8 cellular contexts compared by ENCODE assay signal in genomic region chrX:119427024-119427794, GRCh38. TPM values are rescaled to one million over a fixed set of nuclear protein-coding genes. Genes with fewer than 3 reads are reported as not detected.
DNase-seq lines count a peak whose midpoint lies in the region; ATAC-seq and TF ChIP-seq lines count a peak whose summit lies in the region.

No MANE protein-coding gene starts in this region.

- H3K4ac ChIP-seq in IMR-90 (ENCODE audit: low read depth, low read length) = no peak overlapping the region; the same call in 1 of the 2 replicates

- H4K5ac ChIP-seq in IMR-90 (ENCODE audit: low read depth, low read length) = no peak overlapping the region

- no peaks in the 10 kb centered on the region for H3K9me3 ChIP-seq in IMR-90 (ENCODE audit: control insufficient read depth, insufficient read depth, low read length)

- peaks cover 8% of the 10 kb centered on the region; the same call in 1 of the 2 replicates for H3K4me1 ChIP-seq in IMR-90 (ENCODE audit: control insufficient read depth, insufficient read depth, low read length)

- no peak overlapping the region for H2BK20ac ChIP-seq in IMR-90 (ENCODE audit: low read depth, low read length)

- WGBS in IMR-90 (ENCODE audit: extremely low coverage in 2 of 2, insufficient read length in 1 of 2), 2 experiments = 68% methylated on average over 4 of the region's 9 CpGs; no CpG with 5 or more reads in 1 of the 2 experiments

- TF ChIP-seq POLR2A in IMR-90 (IDR thresholded peaks at IDR 0.05; ENCODE audit: low read depth, low read length) = no peak

- peaks cover 3% of the 10 kb centered on the region; the same call in 1 of the 2 replicates for H3K36me3 ChIP-seq in IMR-90 (ENCODE audit: control insufficient read depth, insufficient read depth, low read length)

- no peak overlapping the region for H3K4me3 Mint-ChIP-seq in stimulated activated naive CD8-positive, alpha-beta T cell treated with anti-CD3 and anti-CD28 coated beads, Interleukin-15, Interleukin-2, amounts not matched to agents 100 ng/mL and 50 ng/mL, for 24 hours

- no peak overlapping the region for H2BK15ac ChIP-seq in IMR-90 (ENCODE audit: low read depth, low read length)

- H3K56ac ChIP-seq in IMR-90 (ENCODE audit: extremely low read depth, insufficient read depth, low read length) = no peak overlapping the region

- H3K4me1 Mint-ChIP-seq in stimulated activated naive CD8-positive, alpha-beta T cell treated with anti-CD3 and anti-CD28 coated beads, Interleukin-15, Interleukin-2, amounts not matched to agents 100 ng/mL and 50 ng/mL, for 24 hours (ENCODE audit: low read depth) = peaks cover 20% of the 10 kb centered on the region

- TF ChIP-seq RAD21 in IMR-90 (IDR thresholded peaks at IDR 0.05; ENCODE audit: low read length) = no peak

- no peak for TF ChIP-seq CTCF in IMR-90 (conservative IDR thresholded peaks at IDR 0.05; ENCODE audit: low read depth, low read length)

- intact Hi-C loops in IMR-90 (cut with micrococcal nuclease) = no loop called here

- no peaks in the 10 kb centered on the region for H3K9me1 ChIP-seq in IMR-90 (ENCODE audit: insufficient read depth, low read length)

- in situ Hi-C loops in Caki2 (cut with HindIII; ENCODE audit: low pct_unique_long_range_greater_than_20kb, low sequenced_read_pairs) = no loop called here
- in situ Hi-C loops in IMR-90 (cut with MboI; ENCODE audit: low sequenced_read_pairs) = no loop called here

- no peak overlapping the region for H3K27ac ChIP-seq in IMR-90 (ENCODE audit: insufficient read depth, low read length)

- no peaks in the 10 kb centered on the region for H3K27me3 ChIP-seq in IMR-90 (ENCODE audit: control insufficient read depth, insufficient read depth, low read length)

- H2AK9ac ChIP-seq in IMR-90 (replicated peaks; ENCODE audit: low read depth, low read length, poor library complexity) = peak overlapping the region; percentile 31

- H3K27ac Mint-ChIP-seq in stimulated activated naive CD8-positive, alpha-beta T cell treated with anti-CD3 and anti-CD28 coated beads, Interleukin-15, Interleukin-2, amounts not matched to agents 100 ng/mL and 50 ng/mL, for 24 hours = peak overlapping the region; percentile 40

- peak overlapping the region; percentile 32; the same call in 1 of the 2 replicates for H3K4me2 ChIP-seq in IMR-90 (ENCODE audit: low read depth, low read length)

- no peaks in the 10 kb centered on the region for H3K9me3 Mint-ChIP-seq in stimulated activated naive CD8-positive, alpha-beta T cell treated with anti-CD3 and anti-CD28 coated beads, Interleukin-15, Interleukin-2, amounts not matched to agents 100 ng/mL and 50 ng/mL, for 24 hours

- no peak overlapping the region for H3K18ac ChIP-seq in IMR-90 (ENCODE audit: low read depth, low read length)

- CTCF ChIA-PET in IMR-90 (lab: Yijun Ruan, JAX) = no interaction called here

- H4K20me1 ChIP-seq in IMR-90 (ENCODE audit: insufficient read depth, low read length) = no peaks in the 10 kb centered on the region

- peak overlapping the region; percentile 66; the same call in 1 of the 2 replicates for H3K14ac ChIP-seq in IMR-90 (replicated peaks; ENCODE audit: low read depth, low read length)

- H4K8ac ChIP-seq in IMR-90 (ENCODE audit: low read depth in 2 of 2, low read length in 2 of 2) = no peak overlapping the region

- ATAC-seq in GM19467 (IDR thresholded peaks at IDR 0.05; ENCODE audit: unreplicated experiment) (peak; percentile 78), IMR-90 (ENCODE audit: low read depth) (peak; percentile 62)

- no peaks in the 10 kb centered on the region for H3K27me3 Mint-ChIP-seq in stimulated activated naive CD8-positive, alpha-beta T cell treated with anti-CD3 and anti-CD28 coated beads, Interleukin-15, Interleukin-2, amounts not matched to agents 100 ng/mL and 50 ng/mL, for 24 hours

- 0 out of 4 replicates have a peak, but pooled peaks cover 0 to 5% of the 10 kb centered on the region in 2 experiments for H3K79me1 ChIP-seq in IMR-90 (ENCODE audit: low read depth in 1 of 2, low read length in 2 of 2)

- POLR2A ChIA-PET in IMR-90 (lab: Charles Lee; ENCODE audit: unreplicated experiment) = no interaction called here

- no peak overlapping the region for H4K91ac ChIP-seq in IMR-90 (ENCODE audit: insufficient read depth, low read depth, low read length)

- H2AFZ ChIP-seq in IMR-90 (replicated peaks; ENCODE audit: low read length, poor library complexity) = peak overlapping the region; percentile 56

- no peak overlapping the region for H3K9ac ChIP-seq in IMR-90 (ENCODE audit: low read depth, low read length)

- no TSS peak for BruUV-seq in IMR-90 (replicated peaks; lab: Mats Ljungman, UMichigan)

- no peak overlapping the region for H3K4me3 ChIP-seq in IMR-90 (ENCODE audit: insufficient read depth, low read depth, low read length)

- H3K23ac ChIP-seq in IMR-90 (ENCODE audit: low read depth, low read length) = no peak overlapping the region

- dilution Hi-C loops in IMR-90 (cut with HindIII; ENCODE audit: low sequenced_read_pairs, unreplicated experiment) = no loop called here

- H2BK120ac ChIP-seq in IMR-90 (ENCODE audit: low read depth, low read length) = no peak overlapping the region

- H2BK5ac ChIP-seq in IMR-90 (ENCODE audit: low read depth, low read length, poor library complexity, severe bottlenecking) = peak overlapping the region; percentile 56

- no peaks in the 10 kb centered on the region for H3K36me3 Mint-ChIP-seq in stimulated activated naive CD8-positive, alpha-beta T cell treated with anti-CD3 and anti-CD28 coated beads, Interleukin-15, Interleukin-2, amounts not matched to agents 100 ng/mL and 50 ng/mL, for 24 hours (ENCODE audit: low read depth)

- H2AK5ac ChIP-seq in IMR-90 (ENCODE audit: low read depth, low read length) = no peak overlapping the region

- DNase-seq in Caki2 (ENCODE audit: low read depth) (peak; percentile 11), IMR-90 (peak; percentile 34), dermis blood vessel endothelial cell (peak; percentile 8), NCI-H2171 treated with DMSO at 0.1 percent for 48 hours (lab: John Stamatoyannopoulos, UW) (no peak)
- no peak for DNase-seq in activated CD4-positive, alpha-beta T cell treated with anti-CD3 and anti-CD28 coated beads for 4 hours
- DNase-seq in central memory CD4-positive, alpha-beta T cell = no peak

TF ChIP-seq in IMR-90, 13 proteins besides CTCF, POLR2A, EP300 and RAD21:
- TF ChIP-seq CEBPB (IDR thresholded peaks at IDR 0.05; ENCODE audit: low read depth, low read length) (no peak), USF2 (IDR thresholded peaks at IDR 0.05; ENCODE audit: low read depth, low read length) (no peak), FOS (IDR thresholded peaks at IDR 0.05; ENCODE audit: low read depth, low read length) (no peak), RFX5 (IDR thresholded peaks at IDR 0.05; ENCODE audit: low read depth, low read length) (no peak), MXI1 (IDR thresholded peaks at IDR 0.05; ENCODE audit: borderline replicate concordance, low read depth, low read length) (no peak), CHD1 (IDR thresholded peaks at IDR 0.05; ENCODE audit: low read depth, low read length) (no peak)
TF ChIP-seq in IMR-90: peak in this region for 0.

RNA-seq across cellular contexts. Expression of gene SLC25A43, which starts 28.1 kb away (rescaled TPM):
- 17.0 and 24.8 TPM in 2 replicates for total RNA-seq in Caki2 (2014; rRNA removed; shearing (Covaris generic); ENCODE audit: low replicate concordance)
- 12.2 and 12.5 TPM in 2 replicates for total RNA-seq in IMR-90 (2012; rRNA removed)
- 10.3 and 12.3 TPM in 2 replicates for polyA plus RNA-seq in IMR-90 (2012; rRNA removed)
- 8.3 and 8.5 TPM in 2 replicates for polyA plus RNA-seq in IMR-90 (2012; cell fraction: cytosol; rRNA removed)
- polyA plus RNA-seq in IMR-90 (2012; cell fraction: nucleus; rRNA removed; ENCODE audit: low replicate concordance) = 3.6 and 8.0 TPM in 2 replicates
- total RNA-seq in dermis blood vessel endothelial cell = 22.2 and 22.8 TPM in 2 replicates

RNA-seq across cellular contexts. Expression of gene SLC25A5, which starts 41.0 kb away (rescaled TPM):
- 37.5 and 59.0 TPM in 2 replicates for total RNA-seq in Caki2 (2014; rRNA removed; shearing (Covaris generic); ENCODE audit: low replicate concordance)
- 216 and 282 TPM in 2 replicates for total RNA-seq in IMR-90 (2012; rRNA removed)
- 247 and 337 TPM in 2 replicates for polyA plus RNA-seq in IMR-90 (2012; rRNA removed)
- 176 and 222 TPM in 2 replicates for polyA plus RNA-seq in IMR-90 (2012; cell fraction: cytosol; rRNA removed)
- polyA plus RNA-seq in IMR-90 (2012; cell fraction: nucleus; rRNA removed; ENCODE audit: low replicate concordance) = 114 and 168 TPM in 2 replicates
- 221 and 297 TPM in 2 replicates for total RNA-seq in dermis blood vessel endothelial cell

Comparison
In these comparisons a context has a peak if more than half of its experiments do, and no peak if none do; other contexts are left out.
1. DNase-seq: peak in Caki2 (single experiment), IMR-90 (single experiment) and dermis blood vessel endothelial cell (single experiment); none in NCI-H2171 treated with DMSO at 0.1 percent for 48 hours (single experiment), activated CD4-positive, alpha-beta T cell treated with anti-CD3 and anti-CD28 coated beads for 4 hours (0 of 2) and central memory CD4-positive, alpha-beta T cell (single experiment).